14 cellular contexts compared by ENCODE assay signal in the genomic region with DNA sequence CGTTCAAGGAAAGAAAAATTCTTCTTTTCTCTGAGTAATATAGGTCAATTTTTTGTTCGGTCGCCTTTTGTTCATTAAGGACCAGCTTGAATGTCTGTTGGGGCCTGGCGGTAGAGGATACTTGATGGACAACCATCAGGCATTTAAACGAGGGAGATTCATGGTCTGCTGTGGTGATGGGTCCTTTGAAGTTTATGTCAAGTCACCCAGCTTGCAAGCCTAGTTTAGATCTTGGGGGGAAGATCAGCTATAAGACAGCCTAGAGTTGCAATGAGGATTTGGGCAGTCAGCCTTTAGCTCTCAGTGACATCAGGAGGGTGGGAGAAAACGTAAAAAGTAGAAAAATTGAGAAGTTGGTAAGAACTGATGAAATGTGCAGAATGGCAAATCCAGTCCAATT.
DNase-seq lines count a peak whose midpoint lies in the region; ATAC-seq and TF ChIP-seq lines count a peak whose summit lies in the region.
"Had no signal": no experiment of that assay in that cellular context is flagged by ENCODE, and none has a peak within 500 bp of the region (broad histone marks: within the 10 kb centered on the region; RNA-seq: fewer than 3 reads in every experiment).

No MANE protein-coding gene starts in this region.

- TF ChIP-seq CTCF in esophagus muscularis mucosa (IDR thresholded peaks at IDR 0.05), result no peak
- TF ChIP-seq CTCF in retinal pigment epithelial cell (conservative IDR thresholded peaks at IDR 0.05; ENCODE audit: low read depth, low read length), result no peak
- no peak for TF ChIP-seq CTCF in lower lobe of right lung (IDR thresholded peaks at IDR 0.05)
- no peak for TF ChIP-seq CTCF in right atrium auricular region (IDR thresholded peaks at IDR 0.05)

- intact Hi-C loops in esophagus muscularis mucosa (cut with DNase I) (no loop called here), lower lobe of right lung (cut with DNase I) (no loop called here)

- WGBS in esophagus muscularis mucosa, result 76% methylated on average over 6 of the region's 6 CpGs

- no peaks in the 10 kb centered on the region for H3K4me1 Mint-ChIP-seq in activated T-cell treated with anti-CD3 and anti-CD28 coated beads, Interleukin-2, amount 50 U/mL, for 72 hours (ENCODE audit: low read depth)
- no peaks in the 10 kb centered on the region for H3K4me1 Mint-ChIP-seq in activated T-cell treated with anti-CD3 and anti-CD28 coated beads, Interleukin-2, amount 50 U/mL, for 24 hours (ENCODE audit: low read depth)

- TF ChIP-seq EP300 in esophagus muscularis mucosa (IDR thresholded peaks at IDR 0.05), result no peak

- ATAC-seq in activated T-cell treated with anti-CD3 and anti-CD28 coated beads, Interleukin-2, amount 50 U/mL, for 72 hours (replicated peaks in 1 of 2), result no peak
- ATAC-seq in lower lobe of right lung, result no peak
- ATAC-seq in GM21737 (IDR thresholded peaks at IDR 0.05; ENCODE audit: unreplicated experiment), result no peak
- ATAC-seq: HCT116 had no signal

- H3K27ac ChIP-seq in esophagus muscularis mucosa (replicated peaks in 1 of 4) (peak overlapping the region; percentile 76 to 83 (median 81)), lower lobe of right lung (no peak overlapping the region), right atrium auricular region (no peak overlapping the region)
- H3K27ac ChIP-seq: 22Rv1; BLaER1 treated with 17β-estradiol and CSF1 and Interleukin-3, amounts not matched to agents 10 nM and 100 nM had no signal

- H3K4me1 ChIP-seq in esophagus muscularis mucosa (peaks cover 0 to 30% (median 24%) of the 10 kb centered on the region in 4 donors), lower lobe of right lung (no peaks in the 10 kb centered on the region), right atrium auricular region (no peaks in the 10 kb centered on the region)

- no peak for TF ChIP-seq POLR2A in esophagus muscularis mucosa (IDR thresholded peaks at IDR 0.05; ENCODE audit: low read depth)

- H3K9me3 ChIP-seq in esophagus muscularis mucosa (no peaks in the 10 kb centered on the region), lower lobe of right lung (no peaks in the 10 kb centered on the region), right atrium auricular region (no peaks in the 10 kb centered on the region)
- H3K9me3 ChIP-seq: BLaER1 treated with 17β-estradiol and CSF1 and Interleukin-3, amounts not matched to agents 10 nM and 100 nM had no signal

- DNase-seq in activated T-cell treated with anti-CD3 and anti-CD28 coated beads, Interleukin-2, amount 50 U/mL, for 72 hours, result no peak
- no peak for DNase-seq in activated T-cell treated with anti-CD3 and anti-CD28 coated beads, Interleukin-2, amount 50 U/mL, for 24 hours
- DNase-seq in esophagus muscularis mucosa (ENCODE audit: extremely low spot score), result no peak
- DNase-seq in retinal pigment epithelial cell (ENCODE audit: low read depth), result no peak
- DNase-seq in foreskin melanocyte, result no peak
- no peak for DNase-seq in lower lobe of right lung
- DNase-seq in right atrium auricular region (ENCODE audit: low spot score), result no peak
- DNase-seq: AML-193; CD4-positive, CD25-positive, alpha-beta regulatory T cell; DMS53 had no signal

- H3K36me3 ChIP-seq in esophagus muscularis mucosa (no peaks in the 10 kb centered on the region), lower lobe of right lung (no peaks in the 10 kb centered on the region), right atrium auricular region (no peaks in the 10 kb centered on the region)
- H3K36me3 ChIP-seq: BLaER1 treated with 17β-estradiol and CSF1 and Interleukin-3, amounts not matched to agents 10 nM and 100 nM had no signal

- H3K27me3 ChIP-seq in esophagus muscularis mucosa (no peaks in the 10 kb centered on the region), lower lobe of right lung (ENCODE audit: low read depth) (no peaks in the 10 kb centered on the region), right atrium auricular region (no peaks in the 10 kb centered on the region)

- H3K27me3 Mint-ChIP-seq in activated T-cell treated with anti-CD3 and anti-CD28 coated beads, Interleukin-2, amount 50 U/mL, for 72 hours (ENCODE audit: low read depth), result no peaks in the 10 kb centered on the region
- H3K27me3 Mint-ChIP-seq in activated T-cell treated with anti-CD3 and anti-CD28 coated beads, Interleukin-2, amount 50 U/mL, for 24 hours, result no peaks in the 10 kb centered on the region

- H3K27ac Mint-ChIP-seq in activated T-cell treated with anti-CD3 and anti-CD28 coated beads, Interleukin-2, amount 50 U/mL, for 72 hours, result peak overlapping the region; percentile 15
- no peak overlapping the region for H3K27ac Mint-ChIP-seq in activated T-cell treated with anti-CD3 and anti-CD28 coated beads, Interleukin-2, amount 50 U/mL, for 24 hours
- H3K27ac Mint-ChIP-seq: CD4-positive, CD25-positive, alpha-beta regulatory T cell had no signal

- H3K4me3 Mint-ChIP-seq in activated T-cell treated with anti-CD3 and anti-CD28 coated beads, Interleukin-2, amount 50 U/mL, for 72 hours, result no peak overlapping the region
- H3K4me3 Mint-ChIP-seq in activated T-cell treated with anti-CD3 and anti-CD28 coated beads, Interleukin-2, amount 50 U/mL, for 24 hours, result no peak overlapping the region
- H3K4me3 Mint-ChIP-seq: CD4-positive, CD25-positive, alpha-beta regulatory T cell had no signal

- no peaks in the 10 kb centered on the region for H3K36me3 Mint-ChIP-seq in activated T-cell treated with anti-CD3 and anti-CD28 coated beads, Interleukin-2, amount 50 U/mL, for 72 hours (ENCODE audit: insufficient read depth in 2 of 2)
- H3K36me3 Mint-ChIP-seq in activated T-cell treated with anti-CD3 and anti-CD28 coated beads, Interleukin-2, amount 50 U/mL, for 24 hours (ENCODE audit: low read depth), result no peaks in the 10 kb centered on the region
- H3K36me3 Mint-ChIP-seq: CD4-positive, CD25-positive, alpha-beta regulatory T cell had no signal

- no peaks in the 10 kb centered on the region for H3K9me3 Mint-ChIP-seq in activated T-cell treated with anti-CD3 and anti-CD28 coated beads, Interleukin-2, amount 50 U/mL, for 72 hours
- no peaks in the 10 kb centered on the region for H3K9me3 Mint-ChIP-seq in activated T-cell treated with anti-CD3 and anti-CD28 coated beads, Interleukin-2, amount 50 U/mL, for 24 hours
- H3K9me3 Mint-ChIP-seq: CD4-positive, CD25-positive, alpha-beta regulatory T cell had no signal

- H3K4me3 ChIP-seq in esophagus muscularis mucosa, result no peak overlapping the region
- peak overlapping the region; percentile 41 for H3K4me3 ChIP-seq in retinal pigment epithelial cell (ENCODE audit: low read length)
- H3K4me3 ChIP-seq in lower lobe of right lung, result no peak overlapping the region
- H3K4me3 ChIP-seq in right atrium auricular region, result no peak overlapping the region
- H3K4me3 ChIP-seq: BLaER1 treated with 17β-estradiol and CSF1 and Interleukin-3, amounts not matched to agents 10 nM and 100 nM had no signal

Comparison
In these comparisons a context has a peak if more than half of its experiments do, and no peak if none do; other contexts are left out.
1. H3K27ac ChIP-seq: peak in esophagus muscularis mucosa (4 of 4); none in lower lobe of right lung (single experiment) and right atrium auricular region (0 of 2).